ENCODE assay signal across 2 cellular contexts in the genomic region with DNA sequence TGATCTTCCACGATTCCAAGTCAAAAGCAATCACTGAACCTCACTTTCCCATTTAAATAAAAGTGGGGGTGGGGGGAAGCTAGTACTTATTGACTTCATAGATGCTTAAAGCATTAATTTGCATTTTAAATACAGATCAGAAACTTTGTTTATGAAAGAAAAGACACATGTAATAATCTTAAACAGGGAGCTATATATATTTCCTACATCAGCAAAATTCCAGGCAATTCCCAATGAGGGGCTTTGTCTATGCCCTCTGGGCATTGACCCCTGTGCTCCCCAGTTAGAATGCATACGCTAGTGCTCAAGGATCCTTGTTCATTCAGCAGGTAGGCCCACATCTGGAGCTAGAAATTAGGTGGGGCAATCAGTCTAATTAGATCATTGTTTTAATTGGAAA.
TF ChIP-seq lines count a peak whose summit lies in the region.

No MANE protein-coding gene starts in this region.

TF ChIP-seq in HepG2, 621 proteins besides CTCF, POLR2A, EP300 and RAD21:
- TF ChIP-seq HOMEZ (CRISPR knock-in tag; IDR thresholded peaks at IDR 0.05; ENCODE audit: low read depth): no peak
- TF ChIP-seq MAFK (conservative IDR thresholded peaks at IDR 0.05 in 1 of 2, IDR thresholded peaks at IDR 0.05 in 1 of 2; ENCODE audit: low read length in 2 of 2): peak; percentile 51 to 63
- TF ChIP-seq, protein P1, sequence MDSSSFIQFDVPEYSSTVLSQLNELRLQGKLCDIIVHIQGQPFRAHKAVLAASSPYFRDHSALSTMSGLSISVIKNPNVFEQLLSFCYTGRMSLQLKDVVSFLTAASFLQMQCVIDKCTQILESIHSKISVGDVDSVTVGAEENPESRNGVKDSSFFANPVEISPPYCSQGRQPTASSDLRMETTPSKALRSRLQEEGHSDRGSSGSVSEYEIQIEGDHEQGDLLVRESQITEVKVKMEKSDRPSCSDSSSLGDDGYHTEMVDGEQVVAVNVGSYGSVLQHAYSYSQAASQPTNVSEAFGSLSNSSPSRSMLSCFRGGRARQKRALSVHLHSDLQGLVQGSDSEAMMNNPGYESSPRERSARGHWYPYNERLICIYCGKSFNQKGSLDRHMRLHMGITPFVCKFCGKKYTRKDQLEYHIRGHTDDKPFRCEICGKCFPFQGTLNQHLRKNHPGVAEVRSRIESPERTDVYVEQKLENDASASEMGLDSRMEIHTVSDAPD (CRISPR knock-in tag; IDR thresholded peaks at IDR 0.05): no peak
- TF ChIP-seq MAFF (IDR thresholded peaks at IDR 0.05; ENCODE audit: low read depth, low read length): peak; percentile 39

TF ChIP-seq in IMR-90, 13 proteins besides CTCF, POLR2A, EP300 and RAD21:
- TF ChIP-seq MAFK (IDR thresholded peaks at IDR 0.05; ENCODE audit: low read depth, low read length) (0 out of 2 replicates have a peak, but pooled peaks have one; percentile 16), RCOR1 (IDR thresholded peaks at IDR 0.05; ENCODE audit: insufficient replicate concordance, low read length) (no peak)
